Comparison of ENCODE assay signal across 1 cellular context in the genomic region with DNA sequence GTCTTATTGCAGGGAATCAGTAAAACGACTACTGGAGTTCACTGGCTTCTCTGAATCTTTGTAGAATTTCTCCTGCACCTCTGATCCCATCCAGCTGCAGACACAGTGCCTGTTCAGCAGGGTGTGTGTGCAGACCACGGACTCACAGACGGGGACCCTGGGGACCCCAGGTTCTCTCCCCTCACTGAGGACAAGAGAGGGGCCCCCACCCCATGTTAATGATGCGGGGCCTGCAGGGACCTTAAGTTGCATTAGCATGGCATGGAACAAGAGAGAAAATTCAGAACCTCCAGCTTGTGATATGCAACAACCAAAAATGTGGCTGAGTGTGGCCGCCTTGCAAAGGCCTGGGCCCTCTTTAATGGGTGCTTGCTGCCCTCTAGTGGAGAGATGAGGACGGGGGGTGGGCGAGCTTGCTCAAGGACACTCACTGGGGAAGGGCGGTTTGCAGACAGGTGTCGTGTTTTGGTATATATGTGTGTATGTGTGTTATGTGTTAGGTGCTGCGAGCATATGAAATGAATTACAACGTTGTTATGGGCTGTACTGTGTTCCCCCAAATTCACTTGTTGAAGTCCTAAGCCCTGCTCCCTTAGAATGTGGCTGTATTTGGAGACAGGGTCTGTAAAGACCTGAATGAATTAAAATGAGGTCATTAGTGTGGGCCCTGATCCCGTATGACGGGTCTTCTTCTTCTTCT.
TF ChIP-seq lines count a peak whose summit lies in the region.

No MANE protein-coding gene starts in this region.

TF ChIP-seq in K562, 482 proteins besides CTCF, POLR2A, EP300 and RAD21 (continued from another document and continues in another):
- TF ChIP-seq, protein P1, sequence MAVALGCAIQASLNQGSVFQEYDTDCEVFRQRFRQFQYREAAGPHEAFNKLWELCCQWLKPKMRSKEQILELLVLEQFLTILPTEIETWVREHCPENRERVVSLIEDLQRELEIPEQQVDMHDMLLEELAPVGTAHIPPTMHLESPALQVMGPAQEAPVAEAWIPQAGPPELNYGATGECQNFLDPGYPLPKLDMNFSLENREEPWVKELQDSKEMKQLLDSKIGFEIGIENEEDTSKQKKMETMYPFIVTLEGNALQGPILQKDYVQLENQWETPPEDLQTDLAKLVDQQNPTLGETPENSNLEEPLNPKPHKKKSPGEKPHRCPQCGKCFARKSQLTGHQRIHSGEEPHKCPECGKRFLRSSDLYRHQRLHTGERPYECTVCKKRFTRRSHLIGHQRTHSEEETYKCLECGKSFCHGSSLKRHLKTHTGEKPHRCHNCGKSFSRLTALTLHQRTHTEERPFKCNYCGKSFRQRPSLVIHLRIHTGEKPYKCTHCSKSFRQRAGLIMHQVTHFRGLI (CRISPR knock-in tag; IDR thresholded peaks at IDR 0.05): no peak
- no peak for TF ChIP-seq EWSR1 (IDR thresholded peaks at IDR 0.05; ENCODE audit: borderline replicate concordance, low read depth, partially characterized antibody)
- TF ChIP-seq MTA1 (IDR thresholded peaks at IDR 0.05; ENCODE audit: borderline replicate concordance): peak; percentile 38; the same call in 1 of the 2 replicates
- TF ChIP-seq HDGF (IDR thresholded peaks at IDR 0.05): peak; percentile 98
- peak; percentile 79 for TF ChIP-seq SETDB1 (IDR thresholded peaks at IDR 0.05; ENCODE audit: low read length)
- no peak for TF ChIP-seq ZNF263 (CRISPR knock-in tag; IDR thresholded peaks at IDR 0.05; ENCODE audit: borderline replicate concordance)
- peak; percentile 79; the same call in 1 of the 2 replicates for TF ChIP-seq ZC3H11A (IDR thresholded peaks at IDR 0.05; ENCODE audit: low read depth, low read length)
- no peak for TF ChIP-seq ETV5 (CRISPR knock-in tag; IDR thresholded peaks at IDR 0.05; ENCODE audit: low read depth)
- TF ChIP-seq FOXK1 (CRISPR knock-in tag; IDR thresholded peaks at IDR 0.05; ENCODE audit: borderline replicate concordance): no peak
- TF ChIP-seq PURB (CRISPR knock-in tag; IDR thresholded peaks at IDR 0.05; ENCODE audit: low read depth): no peak
- no peak for TF ChIP-seq MXI1 (IDR thresholded peaks at IDR 0.05; ENCODE audit: low read depth, low read length)
- TF ChIP-seq, protein P2, sequence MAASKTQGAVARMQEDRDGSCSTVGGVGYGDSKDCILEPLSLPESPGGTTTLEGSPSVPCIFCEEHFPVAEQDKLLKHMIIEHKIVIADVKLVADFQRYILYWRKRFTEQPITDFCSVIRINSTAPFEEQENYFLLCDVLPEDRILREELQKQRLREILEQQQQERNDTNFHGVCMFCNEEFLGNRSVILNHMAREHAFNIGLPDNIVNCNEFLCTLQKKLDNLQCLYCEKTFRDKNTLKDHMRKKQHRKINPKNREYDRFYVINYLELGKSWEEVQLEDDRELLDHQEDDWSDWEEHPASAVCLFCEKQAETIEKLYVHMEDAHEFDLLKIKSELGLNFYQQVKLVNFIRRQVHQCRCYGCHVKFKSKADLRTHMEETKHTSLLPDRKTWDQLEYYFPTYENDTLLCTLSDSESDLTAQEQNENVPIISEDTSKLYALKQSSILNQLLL (CRISPR knock-in tag; IDR thresholded peaks at IDR 0.05; ENCODE audit: borderline replicate concordance): no peak
- TF ChIP-seq BACH1 (tag; IDR thresholded peaks at IDR 0.05): no peak
- TF ChIP-seq TEAD4 (IDR thresholded peaks at IDR 0.05; ENCODE audit: low read length): peak; percentile 49
- no peak for TF ChIP-seq TEAD4 (CRISPR knock-in tag; IDR thresholded peaks at IDR 0.05; ENCODE audit: borderline replicate concordance)
- no peak for TF ChIP-seq ADNP (tag; IDR thresholded peaks at IDR 0.05)
- TF ChIP-seq, protein P3, sequence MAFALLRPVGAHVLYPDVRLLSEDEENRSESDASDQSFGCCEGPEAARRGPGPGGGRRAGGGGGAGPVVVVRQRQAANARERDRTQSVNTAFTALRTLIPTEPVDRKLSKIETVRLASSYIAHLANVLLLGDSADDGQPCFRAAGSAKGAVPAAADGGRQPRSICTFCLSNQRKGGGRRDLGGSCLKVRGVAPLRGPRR (CRISPR knock-in tag; IDR thresholded peaks at IDR 0.05): no peak
- TF ChIP-seq, protein P4, sequence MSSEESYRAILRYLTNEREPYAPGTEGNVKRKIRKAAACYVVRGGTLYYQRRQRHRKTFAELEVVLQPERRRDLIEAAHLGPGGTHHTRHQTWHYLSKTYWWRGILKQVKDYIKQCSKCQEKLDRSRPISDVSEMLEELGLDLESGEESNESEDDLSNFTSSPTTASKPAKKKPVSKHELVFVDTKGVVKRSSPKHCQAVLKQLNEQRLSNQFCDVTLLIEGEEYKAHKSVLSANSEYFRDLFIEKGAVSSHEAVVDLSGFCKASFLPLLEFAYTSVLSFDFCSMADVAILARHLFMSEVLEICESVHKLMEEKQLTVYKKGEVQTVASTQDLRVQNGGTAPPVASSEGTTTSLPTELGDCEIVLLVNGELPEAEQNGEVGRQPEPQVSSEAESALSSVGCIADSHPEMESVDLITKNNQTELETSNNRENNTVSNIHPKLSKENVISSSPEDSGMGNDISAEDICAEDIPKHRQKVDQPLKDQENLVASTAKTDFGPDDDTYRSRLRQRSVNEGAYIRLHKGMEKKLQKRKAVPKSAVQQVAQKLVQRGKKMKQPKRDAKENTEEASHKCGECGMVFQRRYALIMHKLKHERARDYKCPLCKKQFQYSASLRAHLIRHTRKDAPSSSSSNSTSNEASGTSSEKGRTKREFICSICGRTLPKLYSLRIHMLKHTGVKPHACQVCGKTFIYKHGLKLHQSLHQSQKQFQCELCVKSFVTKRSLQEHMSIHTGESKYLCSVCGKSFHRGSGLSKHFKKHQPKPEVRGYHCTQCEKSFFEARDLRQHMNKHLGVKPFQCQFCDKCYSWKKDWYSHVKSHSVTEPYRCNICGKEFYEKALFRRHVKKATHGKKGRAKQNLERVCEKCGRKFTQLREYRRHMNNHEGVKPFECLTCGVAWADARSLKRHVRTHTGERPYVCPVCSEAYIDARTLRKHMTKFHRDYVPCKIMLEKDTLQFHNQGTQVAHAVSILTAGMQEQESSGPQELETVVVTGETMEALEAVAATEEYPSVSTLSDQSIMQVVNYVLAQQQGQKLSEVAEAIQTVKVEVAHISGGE (CRISPR knock-in tag; IDR thresholded peaks at IDR 0.05): 0 out of 6 replicates have a peak, but pooled peaks of 2 of the 3 experiments have one; percentile 8 to 27
- TF ChIP-seq, protein P5, sequence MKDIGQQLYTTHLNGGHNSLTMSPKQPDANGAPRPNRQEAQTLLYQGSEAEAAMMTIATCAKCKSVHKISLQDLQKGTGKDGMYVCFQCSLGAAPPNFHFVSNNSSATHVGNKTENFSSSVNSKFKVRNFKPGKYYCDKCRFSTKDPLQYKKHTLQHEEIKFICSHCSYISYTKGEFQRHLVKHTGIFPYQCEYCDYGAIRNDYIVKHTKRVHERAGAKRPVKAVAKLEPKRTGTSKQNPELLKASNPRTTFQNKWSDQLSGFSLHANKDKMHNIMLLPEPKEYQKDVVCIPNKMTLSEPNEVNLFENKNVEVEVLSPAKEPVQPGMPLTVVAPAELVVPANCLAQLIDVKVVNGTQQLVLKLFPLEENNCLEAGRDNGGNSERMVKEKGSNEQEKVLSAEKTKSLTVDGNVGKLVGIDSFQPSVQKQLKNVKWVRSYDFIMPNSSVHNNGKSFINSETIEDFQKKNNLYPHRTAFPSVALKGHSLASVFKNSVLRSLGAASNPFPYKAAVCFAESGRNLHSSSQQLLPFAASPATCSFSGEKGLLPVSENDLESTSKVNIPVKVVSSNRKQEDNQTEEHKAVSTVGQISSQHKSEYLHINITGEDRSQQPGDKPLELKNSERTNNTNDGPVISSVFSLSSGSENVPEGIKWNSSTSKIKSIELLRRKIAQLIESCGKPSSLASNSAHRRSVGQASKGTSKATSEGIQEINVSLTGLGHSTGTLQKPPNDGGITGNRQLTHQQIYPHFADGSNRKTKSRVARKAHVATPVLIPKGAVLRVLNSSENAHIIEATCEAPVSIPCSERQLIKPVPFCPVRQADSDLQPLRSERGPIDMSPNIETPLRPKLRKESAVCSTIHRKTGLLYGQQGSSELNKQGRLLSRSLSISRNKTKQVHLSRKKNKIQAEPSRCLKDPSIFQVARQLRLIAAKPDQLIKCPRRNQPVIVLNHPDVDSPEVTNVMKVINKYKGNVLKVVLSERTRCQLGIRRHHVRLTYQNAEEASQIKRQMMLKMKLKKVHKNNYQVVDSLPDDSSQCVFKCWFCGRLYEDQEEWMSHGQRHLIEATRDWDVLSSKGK (CRISPR knock-in tag; IDR thresholded peaks at IDR 0.05): no peak
- TF ChIP-seq GATAD2B (IDR thresholded peaks at IDR 0.05; ENCODE audit: borderline replicate concordance): no peak
- TF ChIP-seq OTX1 (CRISPR knock-in tag; IDR thresholded peaks at IDR 0.05): no peak
- TF ChIP-seq CBX2 (IDR thresholded peaks at IDR 0.05; ENCODE audit: insufficient read depth, low read length, poor library complexity, severe bottlenecking): no peak
- no peak for TF ChIP-seq EP400 (IDR thresholded peaks at IDR 0.05)
- TF ChIP-seq, protein P6, sequence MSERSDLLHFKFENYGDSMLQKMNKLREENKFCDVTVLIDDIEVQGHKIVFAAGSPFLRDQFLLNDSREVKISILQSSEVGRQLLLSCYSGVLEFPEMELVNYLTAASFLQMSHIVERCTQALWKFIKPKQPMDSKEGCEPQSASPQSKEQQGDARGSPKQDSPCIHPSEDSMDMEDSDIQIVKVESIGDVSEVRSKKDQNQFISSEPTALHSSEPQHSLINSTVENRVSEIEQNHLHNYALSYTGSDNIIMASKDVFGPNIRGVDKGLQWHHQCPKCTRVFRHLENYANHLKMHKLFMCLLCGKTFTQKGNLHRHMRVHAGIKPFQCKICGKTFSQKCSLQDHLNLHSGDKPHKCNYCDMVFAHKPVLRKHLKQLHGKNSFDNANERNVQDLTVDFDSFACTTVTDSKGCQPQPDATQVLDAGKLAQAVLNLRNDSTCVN (CRISPR knock-in tag; IDR thresholded peaks at IDR 0.05): peak; percentile 78; the same call in 1 of the 2 replicates
- TF ChIP-seq, protein P7, sequence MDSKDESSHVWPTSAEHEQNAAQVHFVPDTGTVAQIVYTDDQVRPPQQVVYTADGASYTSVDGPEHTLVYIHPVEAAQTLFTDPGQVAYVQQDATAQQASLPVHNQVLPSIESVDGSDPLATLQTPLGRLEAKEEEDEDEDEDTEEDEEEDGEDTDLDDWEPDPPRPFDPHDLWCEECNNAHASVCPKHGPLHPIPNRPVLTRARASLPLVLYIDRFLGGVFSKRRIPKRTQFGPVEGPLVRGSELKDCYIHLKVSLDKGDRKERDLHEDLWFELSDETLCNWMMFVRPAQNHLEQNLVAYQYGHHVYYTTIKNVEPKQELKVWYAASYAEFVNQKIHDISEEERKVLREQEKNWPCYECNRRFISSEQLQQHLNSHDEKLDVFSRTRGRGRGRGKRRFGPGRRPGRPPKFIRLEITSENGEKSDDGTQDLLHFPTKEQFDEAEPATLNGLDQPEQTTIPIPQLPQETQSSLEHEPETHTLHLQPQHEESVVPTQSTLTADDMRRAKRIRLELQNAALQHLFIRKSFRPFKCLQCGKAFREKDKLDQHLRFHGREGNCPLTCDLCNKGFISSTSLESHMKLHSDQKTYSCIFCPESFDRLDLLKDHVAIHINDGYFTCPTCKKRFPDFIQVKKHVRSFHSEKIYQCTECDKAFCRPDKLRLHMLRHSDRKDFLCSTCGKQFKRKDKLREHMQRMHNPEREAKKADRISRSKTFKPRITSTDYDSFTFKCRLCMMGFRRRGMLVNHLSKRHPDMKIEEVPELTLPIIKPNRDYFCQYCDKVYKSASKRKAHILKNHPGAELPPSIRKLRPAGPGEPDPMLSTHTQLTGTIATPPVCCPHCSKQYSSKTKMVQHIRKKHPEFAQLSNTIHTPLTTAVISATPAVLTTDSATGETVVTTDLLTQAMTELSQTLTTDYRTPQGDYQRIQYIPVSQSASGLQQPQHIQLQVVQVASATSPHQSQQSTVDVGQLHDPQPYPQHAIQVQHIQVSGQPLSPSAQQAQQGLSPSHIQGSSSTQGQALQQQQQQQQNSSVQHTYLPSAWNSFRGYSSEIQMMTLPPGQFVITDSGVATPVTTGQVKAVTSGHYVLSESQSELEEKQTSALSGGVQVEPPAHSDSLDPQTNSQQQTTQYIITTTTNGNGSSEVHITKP (IDR thresholded peaks at IDR 0.05; ENCODE audit: partially characterized antibody): no peak
- TF ChIP-seq, protein P8, sequence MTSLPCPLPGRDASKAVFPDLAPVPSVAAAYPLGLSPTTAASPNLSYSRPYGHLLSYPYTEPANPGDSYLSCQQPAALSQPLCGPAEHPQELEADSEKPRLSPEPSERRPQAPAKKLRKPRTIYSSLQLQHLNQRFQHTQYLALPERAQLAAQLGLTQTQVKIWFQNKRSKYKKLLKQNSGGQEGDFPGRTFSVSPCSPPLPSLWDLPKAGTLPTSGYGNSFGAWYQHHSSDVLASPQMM (CRISPR knock-in tag; IDR thresholded peaks at IDR 0.05): no peak
- no peak for TF ChIP-seq GTF2A2 (tag; IDR thresholded peaks at IDR 0.05)
- TF ChIP-seq PHB2 (IDR thresholded peaks at IDR 0.05; ENCODE audit: low read depth): no peak; the same call in 1 of the 2 replicates
- TF ChIP-seq RBM17 (IDR thresholded peaks at IDR 0.05; ENCODE audit: borderline replicate concordance, low read depth, low read length): no peak
- peak in 1 of 2 experiments; percentile 70; a peak in 1 of 4 replicates for TF ChIP-seq HDAC1 (IDR thresholded peaks at IDR 0.05)
- TF ChIP-seq PCBP2 (IDR thresholded peaks at IDR 0.05; ENCODE audit: low read depth, low read length, poor library complexity, severe bottlenecking): no peak
- no peak for TF ChIP-seq SLC30A9 (CRISPR knock-in tag; IDR thresholded peaks at IDR 0.05)
- TF ChIP-seq RBM15 (IDR thresholded peaks at IDR 0.05; ENCODE audit: insufficient read depth, low read length): no peak
- no peak for TF ChIP-seq POLR2AphosphoS2 (IDR thresholded peaks at IDR 0.05; ENCODE audit: low read length)
- TF ChIP-seq PHB (CRISPR knock-in tag; IDR thresholded peaks at IDR 0.05): no peak; the same call in 1 of the 2 replicates
- TF ChIP-seq TCF7 (IDR thresholded peaks at IDR 0.05; ENCODE audit: borderline replicate concordance): peak; percentile 24; the same call in 1 of the 2 replicates
- TF ChIP-seq ZC3H4 (CRISPR knock-in tag; IDR thresholded peaks at IDR 0.05; ENCODE audit: borderline replicate concordance): no peak
- TF ChIP-seq KAT2B (IDR thresholded peaks at IDR 0.05; ENCODE audit: low read depth, low read length): no peak
- peak; percentile 62; the same call in 1 of the 2 replicates for TF ChIP-seq BRD4 (IDR thresholded peaks at IDR 0.05)
